Comparison of ENCODE assay signal across 26 cellular contexts in the genomic region with DNA sequence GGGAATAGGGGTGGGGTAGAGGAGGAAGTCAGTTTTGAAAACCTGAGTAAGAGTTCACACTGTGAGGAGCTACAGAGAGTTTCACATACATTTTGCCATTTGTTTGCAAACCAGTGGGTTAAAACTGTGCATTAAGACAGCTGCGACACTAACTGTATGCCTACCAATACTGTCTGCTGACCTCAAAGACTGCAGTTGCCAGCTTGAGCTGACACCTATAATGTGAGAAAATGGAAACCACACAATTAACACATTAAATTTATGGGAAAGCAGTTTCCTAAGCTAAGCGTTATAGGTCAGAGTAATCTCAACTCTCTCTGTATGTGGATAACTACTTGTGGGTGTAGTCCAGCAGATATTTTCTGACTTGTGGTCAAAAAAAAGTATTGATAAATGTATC.
"Had no signal": no experiment of that assay in that cellular context is flagged by ENCODE, and none has a peak within 500 bp of the region (broad histone marks: within the 10 kb centered on the region; RNA-seq: fewer than 3 reads in every experiment).

No MANE protein-coding gene starts in this region.

- H3K4me3 Mint-ChIP-seq: dendritic cell treated with granulocyte-macrophage colony-stimulating factor and Interleukin-4, amounts not matched to agents 40 ng/mL and 50 ng/mL, for 4 days; effector memory CD8-positive, alpha-beta T cell; endodermal cell had no signal

- H3K9me3 ChIP-seq: colonic mucosa, esophagus squamous epithelium, gastrocnemius medialis, lower lobe of right lung had no signal

- H3K27me3 Mint-ChIP-seq: dendritic cell treated with granulocyte-macrophage colony-stimulating factor and Interleukin-4, amounts not matched to agents 40 ng/mL and 50 ng/mL, for 4 days; effector memory CD8-positive, alpha-beta T cell had no signal

- H3K27ac Mint-ChIP-seq: dendritic cell treated with granulocyte-macrophage colony-stimulating factor and Interleukin-4, amounts not matched to agents 40 ng/mL and 50 ng/mL, for 4 days; effector memory CD8-positive, alpha-beta T cell; endodermal cell had no signal

- ATAC-seq: effector memory CD8-positive, alpha-beta T cell; esophagus mucosa; gastrocnemius medialis; heart right ventricle; left cardiac atrium; left lung; left ventricle myocardium superior; lower lobe of right lung had no signal

- H3K4me3 ChIP-seq: colonic mucosa, esophagus squamous epithelium, gastrocnemius medialis, heart right ventricle, left lung, lower lobe of right lung had no signal

- H3K4me1 ChIP-seq: colonic mucosa, esophagus squamous epithelium, gastrocnemius medialis, heart right ventricle, left lung, lower lobe of right lung had no signal

- H3K27me3 ChIP-seq: colonic mucosa, esophagus squamous epithelium, gastrocnemius medialis, heart right ventricle, left lung had no signal

- H3K27ac ChIP-seq: colonic mucosa, epithelial cell of prostate, esophagus squamous epithelium, gastrocnemius medialis, heart right ventricle, left lung, lower lobe of right lung had no signal

- H3K36me3 ChIP-seq: colonic mucosa, esophagus squamous epithelium, gastrocnemius medialis, heart right ventricle, left lung, lower lobe of right lung had no signal

- FAIRE-seq: endometrium, islet of Langerhans, keratinocyte had no signal

- DNase-seq: colonic mucosa; cortex of kidney; effector CD8-positive, alpha-beta T cell; effector memory CD8-positive, alpha-beta T cell; endodermal cell; erythroblast; esophagus squamous epithelium; foreskin fibroblast; foreskin melanocyte; gastrocnemius medialis; glutamatergic neuron; head of caudate nucleus; heart right ventricle; hippocampal formation; left cardiac atrium; left lung; left ventricle myocardium superior; lower lobe of right lung; mesenchymal stem cell; midbrain had no signal
